ENCODE assay signal across 16 cellular contexts in the genomic region with DNA sequence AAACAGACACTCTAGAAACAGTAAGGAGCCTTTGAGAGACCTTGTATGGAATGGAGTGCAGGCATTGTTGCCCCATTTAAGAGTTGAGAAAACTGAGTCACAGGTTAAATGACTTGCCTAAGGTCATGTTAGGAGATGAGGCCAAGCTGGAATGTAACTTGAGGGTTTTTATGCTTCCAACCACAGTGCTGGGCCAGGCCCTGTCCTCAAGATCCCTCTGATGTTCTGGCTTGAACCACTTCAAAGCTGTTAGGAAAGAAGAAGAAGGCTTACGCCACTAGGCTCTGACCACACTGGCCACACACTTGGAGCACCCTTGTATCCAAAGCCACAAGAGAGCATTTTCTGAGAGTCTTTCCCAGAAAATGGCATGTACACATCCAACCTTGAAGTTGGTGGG. TPM values are rescaled to one million over a fixed set of nuclear protein-coding genes. Genes with fewer than 3 reads are reported as not detected.
DNase-seq lines count a peak whose midpoint lies in the region; ATAC-seq and TF ChIP-seq lines count a peak whose summit lies in the region.
"Had no signal": no experiment of that assay in that cellular context is flagged by ENCODE, and none has a peak within 500 bp of the region (broad histone marks: within the 10 kb centered on the region; RNA-seq: fewer than 3 reads in every experiment).

No MANE protein-coding gene starts in this region.

- no peaks in the 10 kb centered on the region for H3K9me3 Mint-ChIP-seq in stimulated activated naive B cell treated with anti-CD40 and anti-IgM and Interleukin-4, amounts not matched to agents 10 μg/mL and 1 μg/mL and 100 μg/mL, for 72 hours
- H3K9me3 Mint-ChIP-seq: activated naive CD8-positive, alpha-beta T cell treated with anti-CD3 and anti-CD28 coated beads, Interleukin-2, amount 10 ng/mL, durations not matched to agents 7 days and 5 days; CD4-positive, alpha-beta T cell had no signal

- no peak overlapping the region for H3K4me3 ChIP-seq in BLaER1 treated with 17β-estradiol and CSF1 and Interleukin-3, amounts not matched to agents 10 nM and 100 nM
- no peak overlapping the region for H3K4me3 ChIP-seq in left lung
- H3K4me3 ChIP-seq in uterus: no peak overlapping the region

- H3K4me1 Mint-ChIP-seq in stimulated activated naive B cell treated with anti-CD40 and anti-IgM and Interleukin-4, amounts not matched to agents 10 μg/mL and 1 μg/mL and 100 μg/mL, for 72 hours: peaks cover 20 to 33% of the 10 kb centered on the region in 2 donors

- ATAC-seq in left lung (peak; percentile 73), HG02970 (IDR thresholded peaks at IDR 0.05; ENCODE audit: low FRiP score, unreplicated experiment) (no peak)
- ATAC-seq in stimulated activated naive B cell treated with anti-CD40 and anti-IgM and Interleukin-4, amounts not matched to agents 10 μg/mL and 1 μg/mL and 100 μg/mL, for 72 hours (replicated peaks): no peak
- ATAC-seq: activated CD8-positive, alpha-beta memory T cell treated with anti-CD3 and anti-CD28 coated beads, Interleukin-2, amount 10 ng/mL, durations not matched to agents 7 days and 5 days had no signal

- H3K9me3 ChIP-seq in BLaER1 treated with 17β-estradiol and CSF1 and Interleukin-3, amounts not matched to agents 10 nM and 100 nM (replicated peaks in 1 of 11): no peaks in the 10 kb centered on the region
- no peaks in the 10 kb centered on the region for H3K9me3 ChIP-seq in left lung
- no peaks in the 10 kb centered on the region for H3K9me3 ChIP-seq in uterus

- H3K4me1 ChIP-seq in BLaER1 treated with 17β-estradiol and CSF1 and Interleukin-3, amounts not matched to agents 10 nM and 100 nM: peaks cover 48 to 66% (median 59%) of the 10 kb centered on the region in 10 experiments
- H3K4me1 ChIP-seq in left lung: peaks cover 11 to 47% of the 10 kb centered on the region in 2 donors
- H3K4me1 ChIP-seq in uterus: no peaks in the 10 kb centered on the region

- H4K20me1 ChIP-seq in BLaER1 treated with 17β-estradiol and CSF1 and Interleukin-3, amounts not matched to agents 10 nM and 100 nM: peaks cover 0 to 6% (median 0%) of the 10 kb centered on the region in 11 experiments; a peak in 2 of 22 replicates

- intact Hi-C loops in left lung (cut with DNase I): no loop called here
- intact Hi-C loops in uterus (cut with DNase I; ENCODE audit: low total_unique reads): loop anchor here (10.0 kb wide), 1 partner anchor 121 kb away; no protein-coding TSS in a partner anchor

- peak; percentile 66 for DNase-seq in HT1080 (ENCODE audit: low read depth)
- DNase-seq in UCSD-AML1 (lab: John Stamatoyannopoulos, UW; ENCODE audit: unreplicated experiment): peak; percentile 33
- peak in 1 of 2 donors; percentile 63 for DNase-seq in left lung
- DNase-seq in stimulated activated naive B cell treated with anti-CD40 and anti-IgM and Interleukin-4, amounts not matched to agents 10 μg/mL and 1 μg/mL and 100 μg/mL, for 72 hours: no peak
- no peak for DNase-seq in uterus
- DNase-seq in NCI-H2196 (lab: John Stamatoyannopoulos, UW; ENCODE audit: unreplicated experiment): no peak
- DNase-seq: activated CD8-positive, alpha-beta memory T cell treated with anti-CD3 and anti-CD28 coated beads, Interleukin-2, amount 10 ng/mL, durations not matched to agents 7 days and 5 days; activated naive CD8-positive, alpha-beta T cell treated with anti-CD3 and anti-CD28 coated beads, Interleukin-2, amount 10 ng/mL, durations not matched to agents 7 days and 5 days; CD4-positive, alpha-beta T cell; foreskin melanocyte; islet precursor cell; NCI-H2171 treated with DMSO at 0.1 percent for 48 hours; T1000 had no signal

- TF ChIP-seq CTCF in left lung (IDR thresholded peaks at IDR 0.05): no peak
- TF ChIP-seq CTCF in uterus (IDR thresholded peaks at IDR 0.05): no peak

- peak overlapping the region in 8 of 11 experiments; percentile 20 to 88 (median 40); a peak in 13 of 22 replicates for H3K27ac ChIP-seq in BLaER1 treated with 17β-estradiol and CSF1 and Interleukin-3, amounts not matched to agents 10 nM and 100 nM
- H3K27ac ChIP-seq in left lung: no peak overlapping the region
- no peak overlapping the region for H3K27ac ChIP-seq in uterus

- H3K27ac Mint-ChIP-seq in stimulated activated naive B cell treated with anti-CD40 and anti-IgM and Interleukin-4, amounts not matched to agents 10 μg/mL and 1 μg/mL and 100 μg/mL, for 72 hours: no peak overlapping the region
- H3K27ac Mint-ChIP-seq: activated CD8-positive, alpha-beta memory T cell treated with anti-CD3 and anti-CD28 coated beads, Interleukin-2, amount 10 ng/mL, durations not matched to agents 7 days and 5 days; activated naive CD8-positive, alpha-beta T cell treated with anti-CD3 and anti-CD28 coated beads, Interleukin-2, amount 10 ng/mL, durations not matched to agents 7 days and 5 days; CD4-positive, alpha-beta T cell; progenitor cell of endocrine pancreas had no signal

- no peaks in the 10 kb centered on the region for H3K36me3 ChIP-seq in BLaER1 treated with 17β-estradiol and CSF1 and Interleukin-3, amounts not matched to agents 10 nM and 100 nM
- H3K36me3 ChIP-seq in left lung (no peaks in the 10 kb centered on the region), uterus (no peaks in the 10 kb centered on the region)

- no peak overlapping the region for H3K4me3 Mint-ChIP-seq in stimulated activated naive B cell treated with anti-CD40 and anti-IgM and Interleukin-4, amounts not matched to agents 10 μg/mL and 1 μg/mL and 100 μg/mL, for 72 hours
- H3K4me3 Mint-ChIP-seq: activated CD8-positive, alpha-beta memory T cell treated with anti-CD3 and anti-CD28 coated beads, Interleukin-2, amount 10 ng/mL, durations not matched to agents 7 days and 5 days; activated naive CD8-positive, alpha-beta T cell treated with anti-CD3 and anti-CD28 coated beads, Interleukin-2, amount 10 ng/mL, durations not matched to agents 7 days and 5 days; CD4-positive, alpha-beta T cell had no signal

- H3K36me3 Mint-ChIP-seq in stimulated activated naive B cell treated with anti-CD40 and anti-IgM and Interleukin-4, amounts not matched to agents 10 μg/mL and 1 μg/mL and 100 μg/mL, for 72 hours: no peaks in the 10 kb centered on the region
- H3K36me3 Mint-ChIP-seq: activated CD8-positive, alpha-beta memory T cell treated with anti-CD3 and anti-CD28 coated beads, Interleukin-2, amount 10 ng/mL, durations not matched to agents 7 days and 5 days; activated naive CD8-positive, alpha-beta T cell treated with anti-CD3 and anti-CD28 coated beads, Interleukin-2, amount 10 ng/mL, durations not matched to agents 7 days and 5 days had no signal

- H3K27me3 Mint-ChIP-seq in stimulated activated naive B cell treated with anti-CD40 and anti-IgM and Interleukin-4, amounts not matched to agents 10 μg/mL and 1 μg/mL and 100 μg/mL, for 72 hours: no peaks in the 10 kb centered on the region
- H3K27me3 Mint-ChIP-seq: CD4-positive, alpha-beta T cell; progenitor cell of endocrine pancreas had no signal

- no peak overlapping the region for H3K9ac ChIP-seq in BLaER1 treated with 17β-estradiol and CSF1 and Interleukin-3, amounts not matched to agents 10 nM and 100 nM

- no peaks in the 10 kb centered on the region; a peak in 1 of 22 replicates for H3K27me3 ChIP-seq in BLaER1 treated with 17β-estradiol and CSF1 and Interleukin-3, amounts not matched to agents 10 nM and 100 nM
- H3K27me3 ChIP-seq in left lung (no peaks in the 10 kb centered on the region), uterus (no peaks in the 10 kb centered on the region)

- H3K4me2 ChIP-seq in BLaER1 treated with 17β-estradiol and CSF1 and Interleukin-3, amounts not matched to agents 10 nM and 100 nM: peak overlapping the region; percentile 45 to 96 (median 78); a peak in 21 of 22 replicates

- no peak for TF ChIP-seq POLR2A in uterus (IDR thresholded peaks at IDR 0.05)

RNA-seq across cellular contexts. Expression of gene PLAU, which starts 42.7 kb away (rescaled TPM):
- 504 and 552 TPM in 2 replicates for total RNA-seq in HT1080 (2014; rRNA removed; shearing (Covaris generic))
- polyA plus RNA-seq in HT1080 (2015; cell fraction: cytosol; rRNA removed): 1,046 and 1,097 TPM in 2 replicates
- polyA plus RNA-seq in HT1080 (2015; cell fraction: nucleus; rRNA removed): 1,577 and 1,656 TPM in 2 replicates
- 10 to 100 TPM; 26.6 to 29.0 TPM for total RNA-seq in left lung
- 10 to 100 TPM in 2 of 4 donors, 1 to 10 TPM in 2; 1.8 to 15.3 (median 9.0) TPM for total RNA-seq in uterus
- total RNA-seq: CD4-positive, alpha-beta T cell had no signal

RNA-seq across cellular contexts. Expression of gene VCL, which starts 44.3 kb away (rescaled TPM):
- total RNA-seq in HT1080 (2014; rRNA removed; shearing (Covaris generic)): 125 and 138 TPM in 2 replicates
- polyA plus RNA-seq in HT1080 (2015; cell fraction: cytosol; rRNA removed): 58.6 and 83.0 TPM in 2 replicates
- polyA plus RNA-seq in HT1080 (2015; cell fraction: nucleus; rRNA removed): 589 and 629 TPM in 2 replicates
- total RNA-seq in left lung (100 to 1,000 TPM; 179 to 195 TPM), uterus (100 to 1,000 TPM in 3 of 4 donors, 10 to 100 TPM in 1; 77.4 to 313 (median 215) TPM)

Comparison
In these comparisons a context has a peak if more than half of its experiments do, and no peak if none do; other contexts are left out.
1. H3K27ac ChIP-seq: peak in BLaER1 treated with 17β-estradiol and CSF1 and Interleukin-3, amounts not matched to agents 10 nM and 100 nM (8 of 11); none in left lung (0 of 2) and uterus (0 of 2).
2. DNase-seq: peak in HT1080 (single experiment) and UCSD-AML1 (single experiment); none in stimulated activated naive B cell treated with anti-CD40 and anti-IgM and Interleukin-4, amounts not matched to agents 10 μg/mL and 1 μg/mL and 100 μg/mL, for 72 hours (single experiment), uterus (0 of 2) and NCI-H2196 (single experiment).
3. RNA of gene PLAU, which starts 42.7 kb away (total RNA-seq): 504 to 552 TPM in HT1080; 26.6 to 29.0 TPM in left lung and 1.8 to 15.3 TPM in uterus; every median in the first group is over 10 times any median in the second.